9 cellular contexts compared by ENCODE assay signal in genomic region chr1:26168410-26169167, GRCh38. TPM values are rescaled to one million over a fixed set of nuclear protein-coding genes. Genes with fewer than 3 reads are reported as not detected.
A peak's percentile ranks its signal among the peaks of the same experiment; 100 is the strongest.
DNase-seq lines count a peak whose midpoint lies in the region; ATAC-seq and TF ChIP-seq lines count a peak whose summit lies in the region.
"Had no signal": no experiment of that assay in that cellular context is flagged by ENCODE, and none has a peak within 500 bp of the region (broad histone marks: within the 10 kb centered on the region; RNA-seq: fewer than 3 reads in every experiment).

Gene C1orf232, minus strand, starts transcription at chr1:26168963. Its CDS starts 464 bp downstream, at chr1:26168499.

- H2AFZ ChIP-seq in PC-3 (ENCODE audit: low read length) (peak within 1 kb of the TSS; percentile 97), parathyroid adenoma (peak within 1 kb of the TSS; percentile 87)

- no peaks in the 10 kb centered on the region for H4K20me1 ChIP-seq in PC-3 (ENCODE audit: low read length)

- BruUV-seq in PC-3 (replicated peaks; lab: Mats Ljungman, UMichigan): no TSS peak

- no peaks in the 10 kb centered on the region for H3K9me2 ChIP-seq in PC-3 (replicated peaks; ENCODE audit: low read length)

- POLR2A ChIA-PET in PC-3 (lab: Charles Lee; ENCODE audit: unreplicated experiment): no interaction called here

- H3K4me3 Mint-ChIP-seq in T-helper 1 cell treated with Interleukin-12 subunit alpha and Interleukin-12 subunit beta and Interleukin-4 antibody, amounts not matched to agents 30 μg/mL and 1 μg/mL, for 36 hours: peak within 1 kb of the TSS; percentile 84

- intact Hi-C loops in PC-3 (cut with micrococcal nuclease): loop anchor here (1.0 to 2.0 kb wide), 3 partner anchors 66 to 153 kb away; partner anchors contain the start of gene CEP85

- ATAC-seq in PC-3 (no peak), GM19463 (IDR thresholded peaks at IDR 0.05; ENCODE audit: unreplicated experiment) (no peak), GM21825 (IDR thresholded peaks at IDR 0.05; ENCODE audit: unreplicated experiment) (no peak)

- H3K27ac Mint-ChIP-seq in T-helper 1 cell treated with Interleukin-12 subunit alpha and Interleukin-12 subunit beta and Interleukin-4 antibody, amounts not matched to agents 30 μg/mL and 1 μg/mL, for 36 hours: peak within 1 kb of the TSS; percentile 83

- H3K9ac ChIP-seq in PC-3 (ENCODE audit: low read length) (peak within 1 kb of the TSS; percentile 99), parathyroid adenoma (no peak within 1 kb of the TSS)

- no peak for TF ChIP-seq CTCF in PC-3 (conservative IDR thresholded peaks at IDR 0.05; ENCODE audit: low read depth, low read length)
- no peak for TF ChIP-seq CTCF in epithelial cell of proximal tubule (conservative IDR thresholded peaks at IDR 0.05; ENCODE audit: low read depth, low read length)
- TF ChIP-seq CTCF in parathyroid adenoma (IDR thresholded peaks at IDR 0.05): no peak

- no peaks in the 10 kb centered on the region for H3F3A ChIP-seq in PC-3 (ENCODE audit: low read length, unreplicated experiment)

- peaks cover 11% of the 10 kb centered on the region for H3K4me1 ChIP-seq in PC-3 (ENCODE audit: insufficient read depth, low read length)
- peaks cover 13% of the 10 kb centered on the region for H3K4me1 ChIP-seq in parathyroid adenoma

- DNase-seq in T-helper 1 cell (no peak), PC-3 (no peak), epithelial cell of proximal tubule (ENCODE audit: low read depth) (no peak), mucosa of gallbladder (ENCODE audit: low spot score) (no peak)

- no peaks in the 10 kb centered on the region for H3K9me3 Mint-ChIP-seq in T-helper 1 cell treated with Interleukin-12 subunit alpha and Interleukin-12 subunit beta and Interleukin-4 antibody, amounts not matched to agents 30 μg/mL and 1 μg/mL, for 36 hours

- H3K9me3 ChIP-seq in PC-3 (ENCODE audit: low read length): no peaks in the 10 kb centered on the region
- no peaks in the 10 kb centered on the region for H3K9me3 ChIP-seq in parathyroid adenoma (ENCODE audit: control insufficient read depth, low read length)

- H3K27ac ChIP-seq in PC-3 (ENCODE audit: low read length) (peak within 1 kb of the TSS; percentile 72), parathyroid adenoma (peak within 1 kb of the TSS; percentile 78)

- H3K4me2 ChIP-seq in PC-3 (ENCODE audit: low read length): peak within 1 kb of the TSS; percentile 97
- peak within 1 kb of the TSS; percentile 99 for H3K4me2 ChIP-seq in parathyroid adenoma (ENCODE audit: low read length)

- H3K27me3 Mint-ChIP-seq in T-helper 1 cell treated with Interleukin-12 subunit alpha and Interleukin-12 subunit beta and Interleukin-4 antibody, amounts not matched to agents 30 μg/mL and 1 μg/mL, for 36 hours (ENCODE audit: low read depth): peaks cover 33% of the 10 kb centered on the region

- H3K36me3 ChIP-seq in PC-3 (ENCODE audit: low read depth, low read length): no peaks in the 10 kb centered on the region
- no peaks in the 10 kb centered on the region for H3K36me3 ChIP-seq in parathyroid adenoma (ENCODE audit: control insufficient read depth, insufficient read depth, low read length)

- CTCF ChIA-PET in PC-3 (lab: Charles Lee): interaction anchor here (1.0 kb wide), 1 partner anchor 57 kb away, joined by 3 read pairs; the partner anchor contains the start of gene PDIK1L

- H3K79me2 ChIP-seq in PC-3 (ENCODE audit: low read length): peaks cover 19% of the 10 kb centered on the region
- no peaks in the 10 kb centered on the region for H3K79me2 ChIP-seq in parathyroid adenoma

- H3K27me3 ChIP-seq in PC-3 (ENCODE audit: low read length): no peaks in the 10 kb centered on the region
- no peaks in the 10 kb centered on the region for H3K27me3 ChIP-seq in parathyroid adenoma (ENCODE audit: control insufficient read depth, insufficient read depth, low read length)

- H3K36me3 Mint-ChIP-seq in T-helper 1 cell treated with Interleukin-12 subunit alpha and Interleukin-12 subunit beta and Interleukin-4 antibody, amounts not matched to agents 30 μg/mL and 1 μg/mL, for 36 hours (ENCODE audit: low read depth): no peaks in the 10 kb centered on the region

- H3K4me1 Mint-ChIP-seq in T-helper 1 cell treated with Interleukin-12 subunit alpha and Interleukin-12 subunit beta and Interleukin-4 antibody, amounts not matched to agents 30 μg/mL and 1 μg/mL, for 36 hours (ENCODE audit: low read depth): peaks cover 35% of the 10 kb centered on the region

- H3K4me3 ChIP-seq in PC-3 (ENCODE audit: low read length) (peak within 1 kb of the TSS; percentile 98), epithelial cell of proximal tubule (ENCODE audit: low read depth, low read length) (peak within 1 kb of the TSS; percentile 97), parathyroid adenoma (ENCODE audit: low read depth, low read length) (peak within 1 kb of the TSS; percentile 93)

RNA-seq across cellular contexts. Expression of gene C1orf232, which starts in this region (rescaled TPM):
- total RNA-seq in PC-3 (2014; rRNA removed) (not detected in 2 replicates), epithelial cell of proximal tubule (not detected in 2 replicates), mucosa of gallbladder (not detected)
- total RNA-seq: Daoy had no signal
